19 cellular contexts compared by ENCODE assay signal in genomic region chr22:47036936-47037485, GRCh38.
"Had no signal": no experiment of that assay in that cellular context is flagged by ENCODE, and none has a peak within 500 bp of the region (broad histone marks: within the 10 kb centered on the region; RNA-seq: fewer than 3 reads in every experiment).

No MANE protein-coding gene starts in this region.

- ATAC-seq: effector memory CD8-positive, alpha-beta T cell; gastroesophageal sphincter; mucosa of descending colon; natural killer cell; pancreas; right lobe of liver; stimulated activated naive B cell treated with anti-CD40 and anti-IgM and Interleukin-4, amounts not matched to agents 10 μg/mL and 1 μg/mL and 100 μg/mL, for 72 hours; stimulated activated naive CD8-positive, alpha-beta T cell treated with anti-CD3 and anti-CD28 coated beads, Interleukin-15, amount 100 ng/mL, for 72 hours had no signal

- H3K27ac ChIP-seq: gastroesophageal sphincter, hepatocyte, pancreas, prostate gland, right lobe of liver, testis, tibial nerve had no signal

- H3K27me3 ChIP-seq: esophagus squamous epithelium, gastroesophageal sphincter, hepatocyte, pancreas, right lobe of liver, testis, tibial nerve had no signal

- H3K4me3 ChIP-seq: esophagus squamous epithelium, gastroesophageal sphincter, hepatocyte, lung, mucosa of descending colon, pancreas, prostate gland, right lobe of liver, testis, tibial nerve had no signal

- H2AFZ ChIP-seq: hepatocyte had no signal

- H3K4me1 ChIP-seq: prostate gland, right lobe of liver had no signal

- H3K4me2 ChIP-seq: hepatocyte had no signal

- H3K79me2 ChIP-seq: hepatocyte had no signal

- H3K9me3 ChIP-seq: esophagus squamous epithelium, gastroesophageal sphincter, mucosa of descending colon, pancreas, prostate gland, right lobe of liver, testis, tibial nerve had no signal

- DNase-seq: effector memory CD8-positive, alpha-beta T cell; esophagus squamous epithelium; foreskin fibroblast; mesenchymal stem cell; natural killer cell; nucleus accumbens; stimulated activated CD4-positive, alpha-beta T cell treated with anti-CD3 and anti-CD28 coated beads, Interleukin-2, amount 100 ng/mL, for 24 hours; stimulated activated CD4-positive, alpha-beta T cell treated with anti-CD3 and anti-CD28 coated beads, Interleukin-4, amount 100 ng/mL, for 4 hours; stimulated activated naive B cell treated with anti-CD40 and anti-IgM and Interleukin-4, amounts not matched to agents 10 μg/mL and 1 μg/mL and 100 μg/mL, for 72 hours; stimulated activated naive CD8-positive, alpha-beta T cell treated with anti-CD3 and anti-CD28 coated beads, Interleukin-15, amount 100 ng/mL, for 72 hours; testis had no signal

- H3K36me3 ChIP-seq: pancreas, prostate gland, right lobe of liver had no signal
